ENCODE assay signal across 24 cellular contexts in the genomic region with DNA sequence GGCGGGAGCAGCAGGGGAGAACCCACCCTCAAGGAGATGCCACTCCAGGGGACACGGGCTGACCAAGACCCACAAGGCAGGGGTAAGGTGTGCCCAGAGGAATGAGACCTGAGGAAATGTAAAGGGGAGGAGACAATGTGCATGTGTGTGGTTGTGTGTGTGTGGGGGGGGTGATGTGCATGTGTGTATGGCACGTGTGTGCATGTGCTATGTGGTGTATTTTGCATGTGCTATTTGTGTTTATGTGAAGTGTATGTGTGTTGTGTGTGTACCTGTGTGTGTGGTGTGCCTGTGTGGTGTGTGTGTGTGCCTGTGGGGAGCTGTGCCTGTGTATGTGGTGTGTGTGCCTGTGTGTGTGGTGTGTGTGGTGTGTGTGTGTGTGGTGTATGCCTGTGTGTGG. TPM values are rescaled to one million over a fixed set of nuclear protein-coding genes. Genes with fewer than 3 reads are reported as not detected.
A peak's percentile ranks its signal among the peaks of the same experiment; 100 is the strongest.
DNase-seq lines count a peak whose midpoint lies in the region; ATAC-seq and TF ChIP-seq lines count a peak whose summit lies in the region.
"Had no signal": no experiment of that assay in that cellular context is flagged by ENCODE, and none has a peak within 500 bp of the region (broad histone marks: within the 10 kb centered on the region; RNA-seq: fewer than 3 reads in every experiment).

No MANE protein-coding gene starts in this region.

- H3T11ph ChIP-seq in H9 (ENCODE audit: low read length), result no peak overlapping the region

- no peak overlapping the region for H3K27ac ChIP-seq in IMR-90 (ENCODE audit: insufficient read depth, low read length)
- H3K27ac ChIP-seq in osteoblast (ENCODE audit: low read depth, low read length), result no peak overlapping the region
- H3K27ac ChIP-seq in H9 (ENCODE audit: insufficient read length, low read depth, low read length), result no peak overlapping the region
- H3K27ac ChIP-seq: GM23248 had no signal

- no peaks in the 10 kb centered on the region for H3K36me3 Mint-ChIP-seq in natural killer cell treated with Interleukin-12 subunit alpha and Interleukin-12 subunit beta and Interleukin-15 and Interleukin-18, amount 100 ng/mL, for 72 hours
- no peaks in the 10 kb centered on the region for H3K36me3 Mint-ChIP-seq in natural killer cell
- no peaks in the 10 kb centered on the region; a peak in 1 of 7 replicates for H3K36me3 Mint-ChIP-seq in H9 (ENCODE audit: insufficient read depth in 1 of 3, low read depth in 3 of 3)
- H3K36me3 Mint-ChIP-seq: CD4-positive, CD25-positive, alpha-beta regulatory T cell; CD8-positive, alpha-beta memory T cell; IgD-negative memory B cell had no signal

- TF ChIP-seq POLR2A in IMR-90 (IDR thresholded peaks at IDR 0.05; ENCODE audit: low read depth, low read length), result no peak

- H2AK5ac ChIP-seq in IMR-90 (ENCODE audit: low read depth, low read length) (no peak overlapping the region), H9 (ENCODE audit: insufficient read length, low read length) (no peak overlapping the region)

- no peak overlapping the region for H4K91ac ChIP-seq in IMR-90 (ENCODE audit: insufficient read depth, low read depth, low read length)
- no peak overlapping the region for H4K91ac ChIP-seq in H9 (ENCODE audit: insufficient read length, low read depth, low read length)

- H3K27me3 ChIP-seq in IMR-90 (ENCODE audit: control insufficient read depth, insufficient read depth, low read length), result no peaks in the 10 kb centered on the region
- no peaks in the 10 kb centered on the region for H3K27me3 ChIP-seq in osteoblast (ENCODE audit: insufficient read depth, low read length)
- no peaks in the 10 kb centered on the region for H3K27me3 ChIP-seq in H9 (ENCODE audit: insufficient read depth, low read length)
- H3K27me3 ChIP-seq: BE2C had no signal

- DNase-seq in natural killer cell treated with Interleukin-12 subunit alpha and Interleukin-12 subunit beta and Interleukin-15 and Interleukin-18, amount 100 ng/mL, for 72 hours (ENCODE audit: low spot score), result peak; percentile 42
- DNase-seq in natural killer cell (no peak), IMR-90 (no peak), osteoblast (ENCODE audit: insufficient read length, low spot score, missing footprints) (peak; percentile 38), H9 (no peak), HEK293T (ENCODE audit: extremely low spot score) (no peak)
- DNase-seq: ACHN; BE2C; C1 segment of cervical spinal cord; CD4-positive, CD25-positive, alpha-beta regulatory T cell; CD8-positive, alpha-beta memory T cell; COR-L47; DMS 273 treated with DMSO at 0.1 percent for 48 hours; DMS53; DND-41; EL; GM23248; Karpas-422; KBM-7 had no signal

- H3K4me1 ChIP-seq in IMR-90 (ENCODE audit: control insufficient read depth, insufficient read depth, low read length), result no peaks in the 10 kb centered on the region
- no peaks in the 10 kb centered on the region for H3K4me1 ChIP-seq in osteoblast (ENCODE audit: insufficient read depth, low read length)
- no peaks in the 10 kb centered on the region for H3K4me1 ChIP-seq in H9 (ENCODE audit: insufficient read depth, low read length)
- H3K4me1 ChIP-seq: BE2C had no signal

- H4K20me1 ChIP-seq in IMR-90 (ENCODE audit: insufficient read depth, low read length) (peaks cover 13% of the 10 kb centered on the region; the same call in 1 of the 2 replicates), osteoblast (ENCODE audit: insufficient read depth, low read length) (peaks cover 11% of the 10 kb centered on the region), H9 (ENCODE audit: control insufficient read depth, insufficient read depth, insufficient read length) (no peaks in the 10 kb centered on the region)

- H2AFZ ChIP-seq in IMR-90 (replicated peaks; ENCODE audit: low read length, poor library complexity) (peak overlapping the region; percentile 33), osteoblast (ENCODE audit: low read length) (no peak overlapping the region), H9 (ENCODE audit: low read length) (no peak overlapping the region)
- H2AFZ ChIP-seq: GM23248 had no signal

- no peak overlapping the region for H3K4me3 ChIP-seq in IMR-90 (ENCODE audit: insufficient read depth, low read depth, low read length)
- H3K4me3 ChIP-seq in osteoblast (ENCODE audit: insufficient read depth, low read length), result no peak overlapping the region
- H3K4me3 ChIP-seq: GM23248 had no signal

- no peak overlapping the region for H3K23ac ChIP-seq in IMR-90 (ENCODE audit: low read depth, low read length)
- H3K23ac ChIP-seq in H9 (ENCODE audit: insufficient read length, low read depth, low read length), result no peak overlapping the region

- H3K27me3 Mint-ChIP-seq in natural killer cell treated with Interleukin-12 subunit alpha and Interleukin-12 subunit beta and Interleukin-15 and Interleukin-18, amount 100 ng/mL, for 72 hours, result no peaks in the 10 kb centered on the region
- H3K27me3 Mint-ChIP-seq in natural killer cell (ENCODE audit: low read depth in 2 of 2) (no peaks in the 10 kb centered on the region), H9 (ENCODE audit: low read depth) (no peaks in the 10 kb centered on the region; the same call in 1 of the 2 replicates)
- H3K27me3 Mint-ChIP-seq: CD4-positive, CD25-positive, alpha-beta regulatory T cell; IgD-negative memory B cell had no signal

- CTCF ChIA-PET in IMR-90 (lab: Yijun Ruan, JAX), result no interaction called here
- CTCF ChIA-PET in HEK293T (lab: Yijun Ruan, JAX), result no interaction called here

- no peak for TF ChIP-seq RAD21 in IMR-90 (IDR thresholded peaks at IDR 0.05; ENCODE audit: low read length)

- H3K9me1 ChIP-seq in IMR-90 (ENCODE audit: insufficient read depth, low read length), result peaks cover 8% of the 10 kb centered on the region; the same call in 1 of the 2 replicates

- H3K4ac ChIP-seq in IMR-90 (ENCODE audit: low read depth, low read length) (no peak overlapping the region), H9 (ENCODE audit: low read depth, low read length) (no peak overlapping the region)

- H3K56ac ChIP-seq in IMR-90 (ENCODE audit: extremely low read depth, insufficient read depth, low read length) (no peak overlapping the region), H9 (ENCODE audit: insufficient read length, low read depth, low read length) (no peak overlapping the region)

- H2BK5ac ChIP-seq in IMR-90 (ENCODE audit: low read depth, low read length, poor library complexity, severe bottlenecking) (peak overlapping the region; percentile 61), H9 (ENCODE audit: insufficient read length, low read length) (no peak overlapping the region)

- H3K14ac ChIP-seq in IMR-90 (replicated peaks; ENCODE audit: low read depth, low read length), result no peak overlapping the region
- no peak overlapping the region for H3K14ac ChIP-seq in H9 (ENCODE audit: insufficient read depth, low read length)

- H2AK9ac ChIP-seq in IMR-90 (replicated peaks; ENCODE audit: low read depth, low read length, poor library complexity), result no peak overlapping the region

- H3K9me3 Mint-ChIP-seq in natural killer cell treated with Interleukin-12 subunit alpha and Interleukin-12 subunit beta and Interleukin-15 and Interleukin-18, amount 100 ng/mL, for 72 hours, result no peaks in the 10 kb centered on the region
- H3K9me3 Mint-ChIP-seq in natural killer cell (no peaks in the 10 kb centered on the region), H9 (peaks cover 7 to 8% of the 10 kb centered on the region in 2 experiments; a peak in 3 of 5 replicates)
- H3K9me3 Mint-ChIP-seq: CD8-positive, alpha-beta memory T cell; IgD-negative memory B cell had no signal

- in situ Hi-C loops in IMR-90 (cut with MboI; ENCODE audit: low sequenced_read_pairs), result no loop called here

- H2BK120ac ChIP-seq in IMR-90 (ENCODE audit: low read depth, low read length) (no peak overlapping the region), H9 (ENCODE audit: low read depth, low read length, poor library complexity, severe bottlenecking) (no peak overlapping the region)

- no peak overlapping the region for H2BK12ac ChIP-seq in H9 (ENCODE audit: insufficient read length, low read depth, low read length)

- WGBS in IMR-90 (ENCODE audit: extremely low coverage in 2 of 2, insufficient read length in 1 of 2), 2 experiments, result 90% methylated on average over 1 of the region's 3 CpGs; no CpG with 5 or more reads in 1 of the 2 experiments
- WGBS in H9 (ENCODE audit: extremely low coverage, insufficient read length, low lambda C conversion rate), result no CpG with 5 or more reads among the region's 3 CpGs

- H3K27ac Mint-ChIP-seq in natural killer cell treated with Interleukin-12 subunit alpha and Interleukin-12 subunit beta and Interleukin-15 and Interleukin-18, amount 100 ng/mL, for 72 hours, result no peak overlapping the region
- H3K27ac Mint-ChIP-seq in natural killer cell (no peak overlapping the region), H9 (no peak overlapping the region)
- H3K27ac Mint-ChIP-seq: CD4-positive, CD25-positive, alpha-beta regulatory T cell; CD8-positive, alpha-beta memory T cell; IgD-negative memory B cell had no signal

- no peaks in the 10 kb centered on the region for H3K4me1 Mint-ChIP-seq in natural killer cell treated with Interleukin-12 subunit alpha and Interleukin-12 subunit beta and Interleukin-15 and Interleukin-18, amount 100 ng/mL, for 72 hours (ENCODE audit: low read depth in 2 of 2)
- H3K4me1 Mint-ChIP-seq in natural killer cell, result no peaks in the 10 kb centered on the region
- H3K4me1 Mint-ChIP-seq in H9, result no peaks in the 10 kb centered on the region
- H3K4me1 Mint-ChIP-seq: CD4-positive, CD25-positive, alpha-beta regulatory T cell; CD8-positive, alpha-beta memory T cell; IgD-negative memory B cell had no signal

- dilution Hi-C loops in IMR-90 (cut with HindIII; ENCODE audit: low sequenced_read_pairs, unreplicated experiment), result no loop called here

- no peak overlapping the region for H3K4me3 Mint-ChIP-seq in natural killer cell treated with Interleukin-12 subunit alpha and Interleukin-12 subunit beta and Interleukin-15 and Interleukin-18, amount 100 ng/mL, for 72 hours
- H3K4me3 Mint-ChIP-seq in natural killer cell, result no peak overlapping the region
- H3K4me3 Mint-ChIP-seq in H9, result no peak overlapping the region
- H3K4me3 Mint-ChIP-seq: CD4-positive, CD25-positive, alpha-beta regulatory T cell; CD8-positive, alpha-beta memory T cell; IgD-negative memory B cell had no signal

- no TSS peak for BruUV-seq in IMR-90 (replicated peaks; lab: Mats Ljungman, UMichigan)

- H2BK15ac ChIP-seq in IMR-90 (ENCODE audit: low read depth, low read length) (no peak overlapping the region), H9 (ENCODE audit: low read depth, low read length) (no peak overlapping the region)

- H3K4me2 ChIP-seq in IMR-90 (ENCODE audit: low read depth, low read length) (no peak overlapping the region), osteoblast (ENCODE audit: insufficient read depth, low read length) (no peak overlapping the region), H9 (ENCODE audit: insufficient read depth, insufficient read length, low read length) (no peak overlapping the region)

- no peaks in the 10 kb centered on the region for H3K23me2 ChIP-seq in H9 (ENCODE audit: insufficient read length, low read depth, low read length, poor library complexity, severe bottlenecking)

- intact Hi-C loops in natural killer cell (cut with micrococcal nuclease) (no loop called here), IMR-90 (cut with micrococcal nuclease) (no loop called here)

- TF ChIP-seq CTCF in natural killer cell (IDR thresholded peaks at IDR 0.05), result no peak
- TF ChIP-seq CTCF in IMR-90 (conservative IDR thresholded peaks at IDR 0.05; ENCODE audit: low read depth, low read length), result no peak
- TF ChIP-seq CTCF in osteoblast (IDR thresholded peaks at IDR 0.05; ENCODE audit: extremely low read depth, low read depth, low read length), result no peak
- TF ChIP-seq CTCF in H9 (conservative IDR thresholded peaks at IDR 0.05), result no peak

- H3K9me3 ChIP-seq in IMR-90 (ENCODE audit: control insufficient read depth, insufficient read depth, low read length), result peaks cover 11% of the 10 kb centered on the region
- H3K9me3 ChIP-seq in osteoblast (ENCODE audit: low read depth, low read length), result peaks cover 3% of the 10 kb centered on the region
- peaks cover 5% of the 10 kb centered on the region for H3K9me3 ChIP-seq in H9 (ENCODE audit: control insufficient read depth, low read depth, low read length)
- H3K9me3 ChIP-seq: BE2C had no signal

- H3K79me1 ChIP-seq in IMR-90 (ENCODE audit: low read depth in 1 of 2, low read length in 2 of 2), result 0 out of 4 replicates have a peak, but pooled peaks cover 0 to 4% of the 10 kb centered on the region in 2 experiments
- H3K79me1 ChIP-seq in H9 (ENCODE audit: insufficient read depth, low read depth, low read length, poor library complexity, severe bottlenecking), result no peaks in the 10 kb centered on the region

- H3K36me3 ChIP-seq in IMR-90 (ENCODE audit: control insufficient read depth, insufficient read depth, low read length) (peaks cover 35% of the 10 kb centered on the region), osteoblast (ENCODE audit: insufficient read depth, low read length) (peaks cover 38% of the 10 kb centered on the region)
- H3K36me3 ChIP-seq: BE2C had no signal

- H3K9ac ChIP-seq in IMR-90 (ENCODE audit: low read depth, low read length), result no peak overlapping the region
- H3K9ac ChIP-seq in H9 (ENCODE audit: extremely low read depth, insufficient read length, low read length), result no peak overlapping the region
- H3K9ac ChIP-seq: GM23248 had no signal

- POLR2A ChIA-PET in IMR-90 (lab: Charles Lee; ENCODE audit: unreplicated experiment) (no interaction called here), HEK293T (lab: Yijun Ruan, JAX) (no interaction called here)

- no peak overlapping the region for H4K8ac ChIP-seq in IMR-90 (ENCODE audit: low read depth in 2 of 2, low read length in 2 of 2)
- H4K8ac ChIP-seq in H9 (replicated peaks; ENCODE audit: insufficient read length, low read depth, low read length), result no peak overlapping the region

- H2BK20ac ChIP-seq in IMR-90 (ENCODE audit: low read depth, low read length), result no peak overlapping the region
- H2BK20ac ChIP-seq in H9 (ENCODE audit: low read depth, low read length, poor library complexity, severe bottlenecking), result no peak overlapping the region

- H3K18ac ChIP-seq in IMR-90 (ENCODE audit: low read depth, low read length) (no peak overlapping the region), H9 (ENCODE audit: insufficient read length, low read depth, low read length) (no peak overlapping the region)

- ATAC-seq in natural killer cell treated with Interleukin-12 subunit alpha and Interleukin-12 subunit beta and Interleukin-15 and Interleukin-18, amount 100 ng/mL, for 72 hours, result peak in 1 of 2 donors; percentile 40
- ATAC-seq in natural killer cell, result no peak
- ATAC-seq in IMR-90 (ENCODE audit: low read depth), result no peak
- ATAC-seq in GM21390 (IDR thresholded peaks at IDR 0.05; ENCODE audit: unreplicated experiment), result no peak
- ATAC-seq: HCT116 had no signal

- H4K5ac ChIP-seq in IMR-90 (ENCODE audit: low read depth, low read length) (no peak overlapping the region), H9 (ENCODE audit: insufficient read length, low read depth, low read length) (no peak overlapping the region)

- no peaks in the 10 kb centered on the region for H3K79me2 ChIP-seq in osteoblast (ENCODE audit: insufficient read depth, low read length)
- no peaks in the 10 kb centered on the region for H3K79me2 ChIP-seq in H9 (ENCODE audit: insufficient read depth, low read length)

RNA-seq across cellular contexts. Expression of a gene that starts 33.5 kb away (rescaled TPM):
- total RNA-seq in natural killer cell treated with Interleukin-12 subunit alpha and Interleukin-12 subunit beta and Interleukin-15 and Interleukin-18, amount 100 ng/mL, for 72 hours, result not detected
- not detected for total RNA-seq in natural killer cell
- not detected in 2 replicates for total RNA-seq in IMR-90 (2012; rRNA removed)
- polyA plus RNA-seq in IMR-90 (2012; rRNA removed), result not detected in 2 replicates
- not detected in 2 replicates for polyA plus RNA-seq in IMR-90 (2012; cell fraction: cytosol; rRNA removed)
- not detected in 2 replicates for polyA plus RNA-seq in IMR-90 (2012; cell fraction: nucleus; rRNA removed; ENCODE audit: low replicate concordance)
- not detected in 2 replicates for total RNA-seq in osteoblast
- not detected in 2 replicates for total RNA-seq in H9 (2021)
- total RNA-seq: CD4-positive, CD25-positive, alpha-beta regulatory T cell; CD8-positive, alpha-beta memory T cell; G401; GM23248; HT-29 had no signal
- polyA plus RNA-seq: CD4-positive, CD25-positive, alpha-beta regulatory T cell; CD8-positive, alpha-beta memory T cell; GM23248; IgD-negative memory B cell had no signal

Comparison
In these comparisons a context has a peak if more than half of its experiments do, and no peak if none do; other contexts are left out.
1. DNase-seq: peak in natural killer cell treated with Interleukin-12 subunit alpha and Interleukin-12 subunit beta and Interleukin-15 and Interleukin-18, amount 100 ng/mL, for 72 hours (single experiment) and osteoblast (single experiment); none in natural killer cell (single experiment), IMR-90 (single experiment), H9 (single experiment) and HEK293T (single experiment).